Comparison of ENCODE assay signal across 9 cellular contexts in the genomic region with DNA sequence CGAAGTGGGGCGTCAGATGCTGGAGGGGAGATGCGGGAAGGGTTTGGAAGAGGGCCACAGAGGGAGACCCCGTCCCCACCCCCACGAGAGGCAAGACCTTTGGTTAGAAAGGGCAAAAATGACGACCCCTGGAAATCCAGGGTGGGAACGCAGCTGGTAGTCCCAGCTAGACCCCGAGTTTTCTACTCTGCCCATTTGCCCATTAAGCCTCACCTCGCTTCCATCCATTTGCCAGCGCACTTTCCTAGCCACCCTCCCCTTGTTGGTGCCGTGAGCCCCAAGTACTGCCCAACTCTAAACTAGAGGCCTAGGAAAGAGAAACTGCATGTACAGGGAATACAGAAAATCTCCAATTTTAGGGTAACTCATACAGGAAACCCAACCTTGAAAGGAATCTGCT. TPM values are rescaled to one million over a fixed set of nuclear protein-coding genes. Genes with fewer than 3 reads are reported as not detected.
A peak's percentile ranks its signal among the peaks of the same experiment; 100 is the strongest.
DNase-seq lines count a peak whose midpoint lies in the region; ATAC-seq and TF ChIP-seq lines count a peak whose summit lies in the region.
"Had no signal": no experiment of that assay in that cellular context is flagged by ENCODE, and none has a peak within 500 bp of the region (broad histone marks: within the 10 kb centered on the region; RNA-seq: fewer than 3 reads in every experiment).

No MANE protein-coding gene starts in this region.

- ATAC-seq in thoracic aorta (ENCODE audit: insufficient number of reproducible peaks, low FRiP score, low read depth) (no peak), GM18861 (IDR thresholded peaks at IDR 0.05; ENCODE audit: unreplicated experiment) (no peak), upper lobe of right lung (no peak)

- H3K4me1 Mint-ChIP-seq in activated naive CD4-positive, alpha-beta T cell treated with anti-CD3 and anti-CD28 coated beads, Interleukin-2, amount 10 ng/mL, durations not matched to agents 7 days and 5 days, result peaks cover 27% of the 10 kb centered on the region
- H3K4me1 Mint-ChIP-seq in mesothelial cell of epicardium, result peaks cover 24% of the 10 kb centered on the region

- H3K4me3 ChIP-seq in thoracic aorta (peak overlapping the region; percentile 91), upper lobe of right lung (no peak overlapping the region)

- CTCF ChIA-PET in activated naive CD4-positive, alpha-beta T cell treated with anti-CD3 and anti-CD28 coated beads, Interleukin-2, amount 10 ng/mL, durations not matched to agents 7 days and 5 days (lab: Charles Lee), result no interaction called here

- no peaks in the 10 kb centered on the region for H3K9me3 ChIP-seq in thoracic aorta
- H3K9me3 ChIP-seq in upper lobe of right lung, result no peaks in the 10 kb centered on the region

- H3K27me3 ChIP-seq in thoracic aorta (replicated peaks; ENCODE audit: insufficient read depth), result peaks cover 7% of the 10 kb centered on the region
- peaks cover 30% of the 10 kb centered on the region for H3K27me3 ChIP-seq in upper lobe of right lung

- H3K27me3 Mint-ChIP-seq in activated naive CD4-positive, alpha-beta T cell treated with anti-CD3 and anti-CD28 coated beads, Interleukin-2, amount 10 ng/mL, durations not matched to agents 7 days and 5 days, result peaks cover 40% of the 10 kb centered on the region
- peaks cover 55% of the 10 kb centered on the region for H3K27me3 Mint-ChIP-seq in mesothelial cell of epicardium (ENCODE audit: low read depth)

- H3K36me3 ChIP-seq in thoracic aorta, result peaks cover 2% of the 10 kb centered on the region
- H3K36me3 ChIP-seq in upper lobe of right lung, result peaks cover 7% of the 10 kb centered on the region

- no peak for DNase-seq in activated naive CD4-positive, alpha-beta T cell treated with anti-CD3 and anti-CD28 coated beads, Interleukin-2, amount 10 ng/mL, durations not matched to agents 7 days and 5 days
- DNase-seq in activated naive CD4-positive, alpha-beta T cell treated with anti-CD3 and anti-CD28 coated beads, Interleukin-2, amount 50 U/mL, for 16 hours, result no peak
- DNase-seq in caudate nucleus (lab: John Stamatoyannopoulos, UW) (peak in 1 of 61 donors; percentile 24), mesothelial cell of epicardium (ENCODE audit: low spot score in 2 of 2, unreplicated experiment in 2 of 2) (no peak), thoracic aorta (ENCODE audit: low spot score) (no peak), upper lobe of right lung (no peak), DMS153 (lab: John Stamatoyannopoulos, UW) (no peak)

- peaks cover 14 to 19% of the 10 kb centered on the region in 2 donors for H3K4me1 ChIP-seq in thoracic aorta (ENCODE audit: control insufficient read depth in 1 of 2, low read depth in 2 of 2)
- peaks cover 22% of the 10 kb centered on the region for H3K4me1 ChIP-seq in upper lobe of right lung

- peak overlapping the region; percentile 63 for H3K4me3 Mint-ChIP-seq in activated naive CD4-positive, alpha-beta T cell treated with anti-CD3 and anti-CD28 coated beads, Interleukin-2, amount 10 ng/mL, durations not matched to agents 7 days and 5 days
- H3K4me3 Mint-ChIP-seq in mesothelial cell of epicardium, result peak overlapping the region; percentile 59

- peak overlapping the region; percentile 68 for H3K27ac ChIP-seq in caudate nucleus (ENCODE audit: low read depth, low read length)
- H3K27ac ChIP-seq in thoracic aorta, result no peak overlapping the region
- no peak overlapping the region for H3K27ac ChIP-seq in upper lobe of right lung

- H3K36me3 Mint-ChIP-seq in activated naive CD4-positive, alpha-beta T cell treated with anti-CD3 and anti-CD28 coated beads, Interleukin-2, amount 10 ng/mL, durations not matched to agents 7 days and 5 days, result peaks cover 24% of the 10 kb centered on the region
- peaks cover 8% of the 10 kb centered on the region for H3K36me3 Mint-ChIP-seq in mesothelial cell of epicardium

- intact Hi-C loops in upper lobe of right lung (cut with DNase I), result no loop called here

- H3K9me3 Mint-ChIP-seq in activated naive CD4-positive, alpha-beta T cell treated with anti-CD3 and anti-CD28 coated beads, Interleukin-2, amount 10 ng/mL, durations not matched to agents 7 days and 5 days, result no peaks in the 10 kb centered on the region
- no peaks in the 10 kb centered on the region for H3K9me3 Mint-ChIP-seq in mesothelial cell of epicardium

- no peak overlapping the region for H3K27ac Mint-ChIP-seq in activated naive CD4-positive, alpha-beta T cell treated with anti-CD3 and anti-CD28 coated beads, Interleukin-2, amount 10 ng/mL, durations not matched to agents 7 days and 5 days
- no peak overlapping the region for H3K27ac Mint-ChIP-seq in mesothelial cell of epicardium

- no peak for TF ChIP-seq CTCF in mesothelial cell of epicardium (IDR thresholded peaks at IDR 0.05; ENCODE audit: unreplicated experiment)
- no peak for TF ChIP-seq CTCF in thoracic aorta (IDR thresholded peaks at IDR 0.05)
- no peak for TF ChIP-seq CTCF in upper lobe of right lung (IDR thresholded peaks at IDR 0.05)

RNA-seq across cellular contexts. Expression of gene DDX25, which starts 0.4 kb away (rescaled TPM):
- 0.98 to 1.7 TPM (median 1.1 TPM) in 3 replicates for total RNA-seq in mesothelial cell of epicardium
- not detected for total RNA-seq in thoracic aorta
- total RNA-seq in upper lobe of right lung, result 0.46 TPM

RNA-seq across cellular contexts. Expression of gene PUS3, which starts 1.7 kb away (rescaled TPM):
- total RNA-seq in mesothelial cell of epicardium (9.1 to 9.9 TPM (median 9.7 TPM) in 3 replicates), thoracic aorta (10 to 100 TPM in 1 of 2 donors, 1 to 10 TPM in 1; 1.6 to 16.9 TPM), upper lobe of right lung (11.1 TPM)

RNA-seq across cellular contexts. Expression of gene HYLS1, which starts 17.2 kb away (rescaled TPM):
- 5.2 to 5.8 TPM (median 5.4 TPM) in 3 replicates for total RNA-seq in mesothelial cell of epicardium
- 1 to 10 TPM in 1 of 2 donors, under 1 TPM in 1; 0.56 to 6.1 TPM for total RNA-seq in thoracic aorta
- 3.2 TPM for total RNA-seq in upper lobe of right lung

RNA-seq across cellular contexts. Expression of gene VSIG10L2, which starts 41.2 kb away (rescaled TPM):
- total RNA-seq in mesothelial cell of epicardium (not detected in 3 replicates), thoracic aorta (not detected), upper lobe of right lung (not detected)
- total RNA-seq: renal cortical epithelial cell had no signal
